7 cellular contexts compared by ENCODE assay signal in genomic region chr18:24016643-24017042, GRCh38. TPM values are rescaled to one million over a fixed set of nuclear protein-coding genes. Genes with fewer than 3 reads are reported as not detected.
DNase-seq lines count a peak whose midpoint lies in the region; ATAC-seq and TF ChIP-seq lines count a peak whose summit lies in the region.

No MANE protein-coding gene starts in this region.

- H3K9me3 ChIP-seq in DOHH2 (ENCODE audit: control insufficient read depth, insufficient read depth, low read length), result no peaks in the 10 kb centered on the region
- H3K9me3 ChIP-seq in IMR-90 (ENCODE audit: control insufficient read depth, insufficient read depth, low read length), result no peaks in the 10 kb centered on the region
- H3K9me3 ChIP-seq in upper lobe of left lung, result no peaks in the 10 kb centered on the region

- H3K9me2 ChIP-seq in DOHH2 (replicated peaks; ENCODE audit: control insufficient read depth, low read length), result no peaks in the 10 kb centered on the region

- H3K9me1 ChIP-seq in IMR-90 (ENCODE audit: insufficient read depth, low read length), result peaks cover 18% of the 10 kb centered on the region

- 0 out of 2 replicates have a peak overlapping the region, but pooled peaks have one; percentile 5 for H3K9ac ChIP-seq in IMR-90 (ENCODE audit: low read depth, low read length)

- H3K4me1 Mint-ChIP-seq in naive B cell, result peaks cover 70 to 82% (median 75%) of the 10 kb centered on the region in 3 donors

- H3K27me3 Mint-ChIP-seq in naive B cell, result no peaks in the 10 kb centered on the region

- H3K27ac Mint-ChIP-seq in naive B cell, result peak overlapping the region in 3 of 6 donors; percentile 41 to 79 (median 78)

- H3K79me2 ChIP-seq in DOHH2 (ENCODE audit: control insufficient read depth, low read length), result peaks cover 70% of the 10 kb centered on the region

- TF ChIP-seq CTCF in DOHH2 (IDR thresholded peaks at IDR 0.05; ENCODE audit: low read depth, low read length, poor library complexity, severe bottlenecking), result peak; percentile 56
- TF ChIP-seq CTCF in IMR-90 (conservative IDR thresholded peaks at IDR 0.05; ENCODE audit: low read depth, low read length), result peak; percentile 35
- peak; percentile 36 for TF ChIP-seq CTCF in astrocyte of the cerebellum (IDR thresholded peaks at IDR 0.05; ENCODE audit: low read depth, low read length, missing control alignments)
- peak in 3 of 6 experiments; percentile 28 to 31 (median 29) for TF ChIP-seq CTCF in upper lobe of left lung (IDR thresholded peaks at IDR 0.05)

- no peak overlapping the region for H2BK120ac ChIP-seq in IMR-90 (ENCODE audit: low read depth, low read length)

- WGBS in IMR-90 (ENCODE audit: extremely low coverage in 2 of 2, insufficient read length in 1 of 2), 2 experiments, result no CpG with 5 or more reads among the region's 2 CpGs
- WGBS in upper lobe of left lung, 2 donors, result 61 to 66% methylated on average over 2 of the region's 2 CpGs

- no TSS peak for BruUV-seq in IMR-90 (replicated peaks; lab: Mats Ljungman, UMichigan)

- dilution Hi-C loops in IMR-90 (cut with HindIII; ENCODE audit: low sequenced_read_pairs, unreplicated experiment), result no loop called here

- H2BK15ac ChIP-seq in IMR-90 (ENCODE audit: low read depth, low read length), result no peak overlapping the region

- H2BK20ac ChIP-seq in IMR-90 (ENCODE audit: low read depth, low read length), result no peak overlapping the region

- peak overlapping the region; percentile 93 for H3K27ac ChIP-seq in DOHH2 (ENCODE audit: low read depth, low read length)
- no peak overlapping the region for H3K27ac ChIP-seq in IMR-90 (ENCODE audit: insufficient read depth, low read length)
- H3K27ac ChIP-seq in upper lobe of left lung, result no peak overlapping the region

- peak overlapping the region; percentile 82 for H3K4me2 ChIP-seq in DOHH2 (ENCODE audit: low read length)
- peak overlapping the region; percentile 83 for H3K4me2 ChIP-seq in IMR-90 (ENCODE audit: low read depth, low read length)

- no peaks in the 10 kb centered on the region for H3K36me3 Mint-ChIP-seq in naive B cell

- intact Hi-C loops in IMR-90 (cut with micrococcal nuclease), result loop anchor here (5.0 to 10.0 kb wide), 2 partner anchors 204 to 392 kb away; no protein-coding TSS in a partner anchor

- no peaks in the 10 kb centered on the region for H3K9me3 Mint-ChIP-seq in naive B cell

- no peak overlapping the region for H4K5ac ChIP-seq in IMR-90 (ENCODE audit: low read depth, low read length)

- no peak overlapping the region for H2AFZ ChIP-seq in IMR-90 (replicated peaks; ENCODE audit: low read length, poor library complexity)

- no peak for TF ChIP-seq EP300 in upper lobe of left lung (IDR thresholded peaks at IDR 0.05)

- H3K4ac ChIP-seq in IMR-90 (ENCODE audit: low read depth, low read length), result no peak overlapping the region

- H3K4me3 ChIP-seq in DOHH2 (ENCODE audit: low read length), result peak overlapping the region; percentile 92
- H3K4me3 ChIP-seq in IMR-90 (ENCODE audit: insufficient read depth, low read depth, low read length), result no peak overlapping the region
- H3K4me3 ChIP-seq in astrocyte of the cerebellum (ENCODE audit: low read depth, low read length), result no peak overlapping the region
- H3K4me3 ChIP-seq in upper lobe of left lung, result peak overlapping the region in 1 of 4 donors; percentile 87

- ATAC-seq in IMR-90 (ENCODE audit: low read depth) (no peak), naive B cell (ENCODE audit: low read depth in 2 of 2) (no peak), upper lobe of left lung (ENCODE audit: low FRiP score in 2 of 2) (no peak)

- H3K27me3 ChIP-seq in DOHH2 (ENCODE audit: control insufficient read depth, low read length), result no peaks in the 10 kb centered on the region
- H3K27me3 ChIP-seq in IMR-90 (ENCODE audit: control insufficient read depth, insufficient read depth, low read length), result 0 out of 2 replicates have a peak, but pooled peaks cover 2% of the 10 kb centered on the region
- no peaks in the 10 kb centered on the region for H3K27me3 ChIP-seq in upper lobe of left lung

- peak overlapping the region; percentile 58 to 98 (median 94) for H3K4me3 Mint-ChIP-seq in naive B cell

- H3K4me1 ChIP-seq in DOHH2 (ENCODE audit: control insufficient read depth, low read length), result peaks cover 84% of the 10 kb centered on the region
- H3K4me1 ChIP-seq in IMR-90 (ENCODE audit: control insufficient read depth, insufficient read depth, low read length), result peaks cover 4% of the 10 kb centered on the region
- H3K4me1 ChIP-seq in upper lobe of left lung, result peaks cover 19 to 71% (median 29%) of the 10 kb centered on the region in 4 donors

- H2BK5ac ChIP-seq in IMR-90 (ENCODE audit: low read depth, low read length, poor library complexity, severe bottlenecking), result no peak overlapping the region

- H4K91ac ChIP-seq in IMR-90 (ENCODE audit: insufficient read depth, low read depth, low read length), result no peak overlapping the region

- no peak for DNase-seq in IMR-90
- DNase-seq in astrocyte of the cerebellum (ENCODE audit: low read depth), result no peak
- DNase-seq in naive B cell, result no peak
- DNase-seq in upper lobe of left lung, result no peak
- DNase-seq in stimulated activated CD4-positive, alpha-beta T cell treated with anti-CD3 and anti-CD28 coated beads, Interleukin-15, amount 100 ng/mL, for 24 hours, result no peak
- DNase-seq in COLO829 (ENCODE audit: low spot score), result no peak

- peaks cover 25% of the 10 kb centered on the region for H3F3A ChIP-seq in DOHH2 (ENCODE audit: control insufficient read depth, insufficient read depth)

- no peak overlapping the region for H4K8ac ChIP-seq in IMR-90 (ENCODE audit: low read depth in 2 of 2, low read length in 2 of 2)

- no peak overlapping the region for H3K23ac ChIP-seq in IMR-90 (ENCODE audit: low read depth, low read length)

- CTCF ChIA-PET in IMR-90 (lab: Yijun Ruan, JAX), result no interaction called here

- H2AK9ac ChIP-seq in IMR-90 (replicated peaks; ENCODE audit: low read depth, low read length, poor library complexity), result no peak overlapping the region

- in situ Hi-C loops in IMR-90 (cut with MboI; ENCODE audit: low sequenced_read_pairs) (no loop called here), astrocyte of the cerebellum (cut with HindIII; ENCODE audit: low sequenced_read_pairs) (no loop called here)

- peaks cover 30 to 42% of the 10 kb centered on the region in 2 experiments for H3K79me1 ChIP-seq in IMR-90 (ENCODE audit: low read depth in 1 of 2, low read length in 2 of 2)

- POLR2A ChIA-PET in IMR-90 (lab: Charles Lee; ENCODE audit: unreplicated experiment), result no interaction called here

- TF ChIP-seq POLR2A in IMR-90 (IDR thresholded peaks at IDR 0.05; ENCODE audit: low read depth, low read length), result no peak
- TF ChIP-seq POLR2A in upper lobe of left lung (IDR thresholded peaks at IDR 0.05), result no peak

- H3K56ac ChIP-seq in IMR-90 (ENCODE audit: extremely low read depth, insufficient read depth, low read length), result no peak overlapping the region

- no peak overlapping the region for H3K14ac ChIP-seq in IMR-90 (replicated peaks; ENCODE audit: low read depth, low read length)

- no peak overlapping the region for H3K18ac ChIP-seq in IMR-90 (ENCODE audit: low read depth, low read length)

- H4K20me1 ChIP-seq in DOHH2 (ENCODE audit: control insufficient read depth, insufficient read depth, low read depth, low read length), result peaks cover 48% of the 10 kb centered on the region
- peaks cover 36% of the 10 kb centered on the region for H4K20me1 ChIP-seq in IMR-90 (ENCODE audit: insufficient read depth, low read length)

- H2AK5ac ChIP-seq in IMR-90 (ENCODE audit: low read depth, low read length), result no peak overlapping the region

- TF ChIP-seq RAD21 in IMR-90 (IDR thresholded peaks at IDR 0.05; ENCODE audit: low read length), result peak; percentile 31; the same call in 1 of the 2 replicates

- H3K36me3 ChIP-seq in DOHH2 (ENCODE audit: control insufficient read depth, low read length) (peaks cover 53% of the 10 kb centered on the region), IMR-90 (ENCODE audit: control insufficient read depth, insufficient read depth, low read length) (0 out of 2 replicates have a peak, but pooled peaks cover 3% of the 10 kb centered on the region), upper lobe of left lung (no peaks in the 10 kb centered on the region)

TF ChIP-seq in IMR-90, 13 proteins besides CTCF, POLR2A, EP300 and RAD21:
- TF ChIP-seq RCOR1 (IDR thresholded peaks at IDR 0.05; ENCODE audit: insufficient replicate concordance, low read length) (no peak), BHLHE40 (IDR thresholded peaks at IDR 0.05; ENCODE audit: low read depth, low read length) (no peak), FOS (IDR thresholded peaks at IDR 0.05; ENCODE audit: low read depth, low read length) (no peak), MAFK (IDR thresholded peaks at IDR 0.05; ENCODE audit: low read depth, low read length) (no peak), USF2 (IDR thresholded peaks at IDR 0.05; ENCODE audit: low read depth, low read length) (no peak)

RNA-seq across cellular contexts. Expression of gene TTC39C, which starts 2.1 kb away (rescaled TPM):
- total RNA-seq in IMR-90 (2012; rRNA removed), result 20.8 and 22.8 TPM in 2 replicates
- 8.0 and 9.1 TPM in 2 replicates for polyA plus RNA-seq in IMR-90 (2012; rRNA removed)
- 3.6 and 4.1 TPM in 2 replicates for polyA plus RNA-seq in IMR-90 (2012; cell fraction: cytosol; rRNA removed)
- 5.4 and 10.4 TPM in 2 replicates for polyA plus RNA-seq in IMR-90 (2012; cell fraction: nucleus; rRNA removed; ENCODE audit: low replicate concordance)
- polyA plus RNA-seq in naive B cell (ENCODE audit: low read depth in 6 of 6), result 10 to 100 TPM; 20.4 to 34.5 (median 24.3) TPM
- total RNA-seq in upper lobe of left lung, result 10 to 100 TPM; 12.8 to 31.5 (median 19.5) TPM
